In genomic region chr5:142769793-142770649, GRCh38 we compare ENCODE assay signal across 1 cellular context.
A peak's percentile ranks its signal among the peaks of the same experiment; 100 is the strongest.
TF ChIP-seq lines count a peak whose summit lies in the region.

Gene ARHGAP26 (plus strand): TSS chr5:142770377. CDS start chr5:142770762, 385 bp downstream.

TF ChIP-seq in HepG2, 621 proteins besides CTCF, POLR2A, EP300 and RAD21 (continued from another document and continues in another):
- TF ChIP-seq, protein P1, sequence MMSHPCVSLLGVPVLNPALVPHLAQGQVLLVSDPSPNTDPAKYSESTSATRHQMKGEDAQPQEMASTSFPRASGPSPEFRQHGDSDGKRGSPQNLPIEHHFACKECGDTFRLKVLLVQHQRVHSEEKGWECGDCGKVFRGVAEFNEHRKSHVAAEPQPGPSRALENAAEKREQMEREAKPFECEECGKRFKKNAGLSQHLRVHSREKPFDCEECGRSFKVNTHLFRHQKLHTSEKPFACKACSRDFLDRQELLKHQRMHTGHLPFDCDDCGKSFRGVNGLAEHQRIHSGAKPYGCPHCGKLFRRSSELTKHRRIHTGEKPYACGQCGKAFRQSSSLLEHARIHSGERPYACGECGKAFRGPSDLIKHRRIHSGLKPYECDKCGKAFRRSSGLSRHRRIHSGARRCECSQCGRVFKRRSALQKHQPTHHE (CRISPR knock-in tag; IDR thresholded peaks at IDR 0.05; ENCODE audit: borderline replicate concordance) = no peak; the same call in 1 of the 2 replicates
- TF ChIP-seq GLI4 (CRISPR knock-in tag; IDR thresholded peaks at IDR 0.05; ENCODE audit: borderline replicate concordance) = no peak
- TF ChIP-seq CENPT (CRISPR knock-in tag; IDR thresholded peaks at IDR 0.05; ENCODE audit: low read depth) = no peak
- no peak for TF ChIP-seq ZNF224 (CRISPR knock-in tag; IDR thresholded peaks at IDR 0.05)
- no peak for TF ChIP-seq ZNF556 (CRISPR knock-in tag; IDR thresholded peaks at IDR 0.05; ENCODE audit: borderline replicate concordance)
- no peak for TF ChIP-seq ZNF101 (CRISPR knock-in tag; IDR thresholded peaks at IDR 0.05; ENCODE audit: borderline replicate concordance, low read depth)
- no peak; the same call in 1 of the 2 replicates for TF ChIP-seq ZFP41 (CRISPR knock-in tag; IDR thresholded peaks at IDR 0.05; ENCODE audit: borderline replicate concordance)
- TF ChIP-seq ZNF326 (CRISPR knock-in tag; IDR thresholded peaks at IDR 0.05; ENCODE audit: borderline replicate concordance) = no peak
- TF ChIP-seq ZNF781 (CRISPR knock-in tag; IDR thresholded peaks at IDR 0.05; ENCODE audit: borderline replicate concordance, not compliant biosample characterization) = no peak
- TF ChIP-seq NRL (CRISPR knock-in tag; IDR thresholded peaks at IDR 0.05; ENCODE audit: borderline replicate concordance) = no peak
- no peak for TF ChIP-seq NR2F1 (CRISPR knock-in tag; IDR thresholded peaks at IDR 0.05)
- TF ChIP-seq, protein P2, sequence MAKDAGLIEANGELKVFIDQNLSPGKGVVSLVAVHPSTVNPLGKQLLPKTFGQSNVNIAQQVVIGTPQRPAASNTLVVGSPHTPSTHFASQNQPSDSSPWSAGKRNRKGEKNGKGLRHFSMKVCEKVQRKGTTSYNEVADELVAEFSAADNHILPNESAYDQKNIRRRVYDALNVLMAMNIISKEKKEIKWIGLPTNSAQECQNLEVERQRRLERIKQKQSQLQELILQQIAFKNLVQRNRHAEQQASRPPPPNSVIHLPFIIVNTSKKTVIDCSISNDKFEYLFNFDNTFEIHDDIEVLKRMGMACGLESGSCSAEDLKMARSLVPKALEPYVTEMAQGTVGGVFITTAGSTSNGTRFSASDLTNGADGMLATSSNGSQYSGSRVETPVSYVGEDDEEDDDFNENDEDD (CRISPR knock-in tag; IDR thresholded peaks at IDR 0.05; ENCODE audit: borderline replicate concordance) = no peak
- TF ChIP-seq ZZZ3 (CRISPR knock-in tag; IDR thresholded peaks at IDR 0.05; ENCODE audit: borderline replicate concordance) = no peak
- no peak for TF ChIP-seq NFIB (CRISPR knock-in tag; IDR thresholded peaks at IDR 0.05; ENCODE audit: borderline replicate concordance)
- TF ChIP-seq TGIF2 (CRISPR knock-in tag; IDR thresholded peaks at IDR 0.05) = no peak
- TF ChIP-seq PHB2 (IDR thresholded peaks at IDR 0.05; ENCODE audit: partially characterized antibody) = no peak
- peak; percentile 73; the same call in 1 of the 2 replicates for TF ChIP-seq SIN3A (IDR thresholded peaks at IDR 0.05; ENCODE audit: borderline replicate concordance, low read depth, low read length)
- TF ChIP-seq AGO2 (optimal IDR thresholded peaks at IDR 0.05; ENCODE audit: low read depth, low read length) = no peak
- peak; percentile 74; the same call in 1 of the 2 replicates for TF ChIP-seq PITX1 (CRISPR knock-in tag; IDR thresholded peaks at IDR 0.05)
- no peak; the same call in 1 of the 2 replicates for TF ChIP-seq REL (CRISPR knock-in tag; conservative IDR thresholded peaks at IDR 0.05)
- TF ChIP-seq NFE2L2 (IDR thresholded peaks at IDR 0.05; ENCODE audit: low read length) = no peak
- peak; percentile 15; the same call in 1 of the 2 replicates for TF ChIP-seq FOXA3 (CRISPR knock-in tag; IDR thresholded peaks at IDR 0.05)
- peak; percentile 64; the same call in 1 of the 2 replicates for TF ChIP-seq MYC (CRISPR knock-in tag; IDR thresholded peaks at IDR 0.05; ENCODE audit: borderline replicate concordance)
- TF ChIP-seq, protein P3, sequence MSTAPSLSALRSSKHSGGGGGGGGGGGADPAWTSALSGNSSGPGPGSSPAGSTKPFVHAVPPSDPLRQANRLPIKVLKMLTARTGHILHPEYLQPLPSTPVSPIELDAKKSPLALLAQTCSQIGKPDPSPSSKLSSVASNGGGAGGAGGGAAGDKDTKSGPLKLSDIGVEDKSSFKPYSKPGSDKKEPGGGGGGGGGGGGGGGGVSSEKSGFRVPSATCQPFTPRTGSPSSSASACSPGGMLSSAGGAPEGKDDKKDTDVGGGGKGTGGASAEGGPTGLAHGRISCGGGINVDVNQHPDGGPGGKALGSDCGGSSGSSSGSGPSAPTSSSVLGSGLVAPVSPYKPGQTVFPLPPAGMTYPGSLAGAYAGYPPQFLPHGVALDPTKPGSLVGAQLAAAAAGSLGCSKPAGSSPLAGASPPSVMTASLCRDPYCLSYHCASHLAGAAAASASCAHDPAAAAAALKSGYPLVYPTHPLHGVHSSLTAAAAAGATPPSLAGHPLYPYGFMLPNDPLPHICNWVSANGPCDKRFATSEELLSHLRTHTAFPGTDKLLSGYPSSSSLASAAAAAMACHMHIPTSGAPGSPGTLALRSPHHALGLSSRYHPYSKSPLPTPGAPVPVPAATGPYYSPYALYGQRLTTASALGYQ (CRISPR knock-in tag; IDR thresholded peaks at IDR 0.05) = 0 out of 2 replicates have a peak, but pooled peaks have one; percentile 48
- TF ChIP-seq CBX5 (CRISPR knock-in tag; IDR thresholded peaks at IDR 0.05; ENCODE audit: borderline replicate concordance) = no peak
- TF ChIP-seq SRSF4 (IDR thresholded peaks at IDR 0.05; ENCODE audit: low read depth, low read length, poor library complexity, severe bottlenecking) = no peak
- TF ChIP-seq ZXDC (CRISPR knock-in tag; IDR thresholded peaks at IDR 0.05) = peak; percentile 84
- no peak for TF ChIP-seq MED13 (CRISPR knock-in tag; IDR thresholded peaks at IDR 0.05)
- TF ChIP-seq, protein P4, sequence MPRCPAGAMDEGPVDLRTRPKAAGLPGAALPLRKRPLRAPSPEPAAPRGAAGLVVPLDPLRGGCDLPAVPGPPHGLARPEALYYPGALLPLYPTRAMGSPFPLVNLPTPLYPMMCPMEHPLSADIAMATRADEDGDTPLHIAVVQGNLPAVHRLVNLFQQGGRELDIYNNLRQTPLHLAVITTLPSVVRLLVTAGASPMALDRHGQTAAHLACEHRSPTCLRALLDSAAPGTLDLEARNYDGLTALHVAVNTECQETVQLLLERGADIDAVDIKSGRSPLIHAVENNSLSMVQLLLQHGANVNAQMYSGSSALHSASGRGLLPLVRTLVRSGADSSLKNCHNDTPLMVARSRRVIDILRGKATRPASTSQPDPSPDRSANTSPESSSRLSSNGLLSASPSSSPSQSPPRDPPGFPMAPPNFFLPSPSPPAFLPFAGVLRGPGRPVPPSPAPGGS (CRISPR knock-in tag; IDR thresholded peaks at IDR 0.05) = peak; percentile 51; the same call in 1 of the 2 replicates
- no peak; the same call in 1 of the 2 replicates for TF ChIP-seq THAP7 (CRISPR knock-in tag; IDR thresholded peaks at IDR 0.05)
- TF ChIP-seq, protein P5, sequence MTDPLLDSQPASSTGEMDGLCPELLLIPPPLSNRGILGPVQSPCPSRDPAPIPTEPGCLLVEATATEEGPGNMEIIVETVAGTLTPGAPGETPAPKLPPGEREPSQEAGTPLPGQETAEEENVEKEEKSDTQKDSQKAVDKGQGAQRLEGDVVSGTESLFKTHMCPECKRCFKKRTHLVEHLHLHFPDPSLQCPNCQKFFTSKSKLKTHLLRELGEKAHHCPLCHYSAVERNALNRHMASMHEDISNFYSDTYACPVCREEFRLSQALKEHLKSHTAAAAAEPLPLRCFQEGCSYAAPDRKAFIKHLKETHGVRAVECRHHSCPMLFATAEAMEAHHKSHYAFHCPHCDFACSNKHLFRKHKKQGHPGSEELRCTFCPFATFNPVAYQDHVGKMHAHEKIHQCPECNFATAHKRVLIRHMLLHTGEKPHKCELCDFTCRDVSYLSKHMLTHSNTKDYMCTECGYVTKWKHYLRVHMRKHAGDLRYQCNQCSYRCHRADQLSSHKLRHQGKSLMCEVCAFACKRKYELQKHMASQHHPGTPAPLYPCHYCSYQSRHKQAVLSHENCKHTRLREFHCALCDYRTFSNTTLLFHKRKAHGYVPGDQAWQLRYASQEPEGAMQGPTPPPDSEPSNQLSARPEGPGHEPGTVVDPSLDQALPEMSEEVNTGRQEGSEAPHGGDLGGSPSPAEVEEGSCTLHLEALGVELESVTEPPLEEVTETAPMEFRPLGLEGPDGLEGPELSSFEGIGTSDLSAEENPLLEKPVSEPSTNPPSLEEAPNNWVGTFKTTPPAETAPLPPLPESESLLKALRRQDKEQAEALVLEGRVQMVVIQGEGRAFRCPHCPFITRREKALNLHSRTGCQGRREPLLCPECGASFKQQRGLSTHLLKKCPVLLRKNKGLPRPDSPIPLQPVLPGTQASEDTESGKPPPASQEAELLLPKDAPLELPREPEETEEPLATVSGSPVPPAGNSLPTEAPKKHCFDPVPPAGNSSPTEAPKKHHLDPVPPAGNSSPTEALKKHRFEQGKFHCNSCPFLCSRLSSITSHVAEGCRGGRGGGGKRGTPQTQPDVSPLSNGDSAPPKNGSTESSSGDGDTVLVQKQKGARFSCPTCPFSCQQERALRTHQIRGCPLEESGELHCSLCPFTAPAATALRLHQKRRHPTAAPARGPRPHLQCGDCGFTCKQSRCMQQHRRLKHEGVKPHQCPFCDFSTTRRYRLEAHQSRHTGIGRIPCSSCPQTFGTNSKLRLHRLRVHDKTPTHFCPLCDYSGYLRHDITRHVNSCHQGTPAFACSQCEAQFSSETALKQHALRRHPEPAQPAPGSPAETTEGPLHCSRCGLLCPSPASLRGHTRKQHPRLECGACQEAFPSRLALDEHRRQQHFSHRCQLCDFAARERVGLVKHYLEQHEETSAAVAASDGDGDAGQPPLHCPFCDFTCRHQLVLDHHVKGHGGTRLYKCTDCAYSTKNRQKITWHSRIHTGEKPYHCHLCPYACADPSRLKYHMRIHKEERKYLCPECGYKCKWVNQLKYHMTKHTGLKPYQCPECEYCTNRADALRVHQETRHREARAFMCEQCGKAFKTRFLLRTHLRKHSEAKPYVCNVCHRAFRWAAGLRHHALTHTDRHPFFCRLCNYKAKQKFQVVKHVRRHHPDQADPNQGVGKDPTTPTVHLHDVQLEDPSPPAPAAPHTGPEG (CRISPR knock-in tag; IDR thresholded peaks at IDR 0.05) = no peak
- TF ChIP-seq ATF7-NPFF (CRISPR knock-in tag; IDR thresholded peaks at IDR 0.05; ENCODE audit: low read depth) = no peak; the same call in 1 of the 2 replicates
- TF ChIP-seq FOXK1 (CRISPR knock-in tag; IDR thresholded peaks at IDR 0.05; ENCODE audit: borderline replicate concordance, low read depth) = 0 out of 2 replicates have a peak, but pooled peaks have one; percentile 52
- no peak for TF ChIP-seq NONO (IDR thresholded peaks at IDR 0.05)
- TF ChIP-seq NONO (CRISPR knock-in tag; conservative IDR thresholded peaks at IDR 0.05) = peak; percentile 44
- peak; percentile 62 for TF ChIP-seq POLR2AphosphoS5 (IDR thresholded peaks at IDR 0.05; ENCODE audit: low read depth, low read length)
- no peak for TF ChIP-seq ZNF619 (CRISPR knock-in tag; IDR thresholded peaks at IDR 0.05)
- no peak for TF ChIP-seq RFXANK (CRISPR knock-in tag; IDR thresholded peaks at IDR 0.05)
- peak; percentile 64 for TF ChIP-seq TBX2 (CRISPR knock-in tag; IDR thresholded peaks at IDR 0.05; ENCODE audit: borderline replicate concordance)
- no peak for TF ChIP-seq ATF7 (IDR thresholded peaks at IDR 0.05)
- TF ChIP-seq ATF7 (CRISPR knock-in tag; IDR thresholded peaks at IDR 0.05) = peak; percentile 32; the same call in 1 of the 2 replicates
- no peak for TF ChIP-seq ZNF615 (CRISPR knock-in tag; IDR thresholded peaks at IDR 0.05; ENCODE audit: borderline replicate concordance)
- no peak for TF ChIP-seq ZNF282 (IDR thresholded peaks at IDR 0.05; ENCODE audit: partially characterized antibody)
- TF ChIP-seq, protein P6, sequence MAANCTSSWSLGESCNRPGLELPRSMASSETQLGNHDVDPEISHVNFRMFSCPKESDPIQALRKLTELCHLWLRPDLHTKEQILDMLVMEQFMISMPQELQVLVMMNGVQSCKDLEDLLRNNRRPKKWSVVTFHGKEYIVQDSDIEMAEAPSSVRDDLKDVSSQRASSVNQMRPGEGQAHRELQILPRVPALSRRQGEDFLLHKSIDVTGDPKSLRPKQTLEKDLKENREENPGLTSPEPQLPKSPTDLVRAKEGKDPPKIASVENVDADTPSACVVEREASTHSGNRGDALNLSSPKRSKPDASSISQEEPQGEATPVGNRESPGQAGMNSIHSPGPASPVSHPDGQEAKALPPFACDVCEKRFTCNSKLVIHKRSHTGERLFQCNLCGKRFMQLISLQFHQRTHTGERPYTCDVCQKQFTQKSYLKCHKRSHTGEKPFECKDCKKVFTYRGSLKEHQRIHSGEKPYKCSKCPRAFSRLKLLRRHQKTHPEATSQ (CRISPR knock-in tag; IDR thresholded peaks at IDR 0.05; ENCODE audit: borderline replicate concordance) = no peak
- TF ChIP-seq ZBTB42 (CRISPR knock-in tag; IDR thresholded peaks at IDR 0.05) = no peak
